20 cellular contexts compared by ENCODE assay signal in genomic region chr1:221102206-221102605, GRCh38.
"Had no signal": no experiment of that assay in that cellular context is flagged by ENCODE, and none has a peak within 500 bp of the region (broad histone marks: within the 10 kb centered on the region; RNA-seq: fewer than 3 reads in every experiment).

No MANE protein-coding gene starts in this region.

- H3K27ac Mint-ChIP-seq: naive thymus-derived CD4-positive, alpha-beta T cell; nephron progenitor cell had no signal

- H3K4me1 ChIP-seq: psoas muscle had no signal

- DNase-seq: cortex of kidney; dorsolateral prefrontal cortex; effector CD8-positive, alpha-beta T cell; heart left ventricle; hippocampal formation; left colon; left ventricle myocardium superior; mesendoderm; naive thymus-derived CD4-positive, alpha-beta T cell; nephron progenitor cell; psoas muscle; retina; right lobe of liver; stimulated activated CD4-positive, alpha-beta T cell treated with anti-CD3 and anti-CD28 coated beads, Interleukin-12 subunit alpha, Interleukin-12 subunit beta, amount 100 ng/mL, for 4 hours; stimulated activated naive CD4-positive, alpha-beta T cell; stomach; trophoblast cell had no signal

- H3K27me3 ChIP-seq: heart left ventricle, right lobe of liver, stomach had no signal

- H3K36me3 ChIP-seq: heart left ventricle, right lobe of liver, stomach had no signal

- H3K4me3 Mint-ChIP-seq: naive thymus-derived CD4-positive, alpha-beta T cell; nephron progenitor cell had no signal

- H3K4me3 ChIP-seq: dorsolateral prefrontal cortex, heart left ventricle, lung, psoas muscle, right lobe of liver, skin epidermis, stomach had no signal

- ATAC-seq: heart left ventricle; left colon; left ventricle myocardium superior; naive thymus-derived CD4-positive, alpha-beta T cell; psoas muscle; right lobe of liver had no signal

- H3K9me3 ChIP-seq: heart left ventricle, psoas muscle, right lobe of liver, stomach had no signal

- H3K27ac ChIP-seq: dorsolateral prefrontal cortex, psoas muscle, right lobe of liver, stomach had no signal

- FAIRE-seq: frontal cortex had no signal
